8 cellular contexts compared by ENCODE assay signal in genomic region chr20:31722388-31723281, GRCh38. TPM values are rescaled to one million over a fixed set of nuclear protein-coding genes. Genes with fewer than 3 reads are reported as not detected.
A peak's percentile ranks its signal among the peaks of the same experiment; 100 is the strongest.
DNase-seq lines count a peak whose midpoint lies in the region; ATAC-seq and TF ChIP-seq lines count a peak whose summit lies in the region.

Gene BCL2L1 (minus strand): TSS chr20:31722868. CDS start chr20:31722218, 650 bp downstream.

- H3K4me2 ChIP-seq in mesendoderm (ENCODE audit: low read length) = peak within 1 kb of the TSS; percentile 42

- peak within 1 kb of the TSS; percentile 79 for H2BK5ac ChIP-seq in mesendoderm (ENCODE audit: low read length)

- H4K8ac ChIP-seq in mesendoderm (ENCODE audit: low read depth, low read length) = peak within 1 kb of the TSS; percentile 88

- H3K36me3 ChIP-seq in endocrine pancreas (ENCODE audit: control insufficient read depth, insufficient read depth, low read length) (peaks cover 6% of the 10 kb centered on the region), mesendoderm (ENCODE audit: control insufficient read depth, insufficient read depth, low read length) (no peaks in the 10 kb centered on the region)

- H3K9me3 ChIP-seq in endocrine pancreas (ENCODE audit: control insufficient read depth, low read length) = no peaks in the 10 kb centered on the region

- peak within 1 kb of the TSS; percentile 97 for H3K27ac Mint-ChIP-seq in activated CD8-positive, alpha-beta memory T cell treated with anti-CD3 and anti-CD28 coated beads, Interleukin-2, amount 10 ng/mL, durations not matched to agents 7 days and 5 days

- peaks cover 24% of the 10 kb centered on the region for H3K79me2 ChIP-seq in mesendoderm (ENCODE audit: control insufficient read depth, insufficient read depth, low read length)

- ATAC-seq in activated CD8-positive, alpha-beta memory T cell treated with anti-CD3 and anti-CD28 coated beads, Interleukin-2, amount 10 ng/mL, durations not matched to agents 7 days and 5 days = peak; percentile 34
- no peak for ATAC-seq in GM19397 (IDR thresholded peaks at IDR 0.05; ENCODE audit: unreplicated experiment)

- DNase-seq in HL-60 (ENCODE audit: low read depth in 1 of 2, low spot score in 1 of 2) (peak; percentile 73 to 81), NOMO-1 treated with dmso at 0.1 percent for 144 hours (lab: John Stamatoyannopoulos, UW; ENCODE audit: unreplicated experiment) (peak; percentile 82), mesendoderm (peak; percentile 93)
- peak; percentile 84 for DNase-seq in activated CD8-positive, alpha-beta memory T cell treated with anti-CD3 and anti-CD28 coated beads, Interleukin-2, amount 10 ng/mL, durations not matched to agents 7 days and 5 days
- DNase-seq in stimulated activated CD8-positive, alpha-beta memory T cell treated with anti-CD3 and anti-CD28 coated beads, Interleukin-15, amount 100 ng/mL, for 24 hours (ENCODE audit: low read depth) = peak; percentile 32

- H3K4me3 ChIP-seq in GM12875 (ENCODE audit: low read depth, low read length) = peak within 1 kb of the TSS; percentile 64
- peak within 1 kb of the TSS; percentile 87 for H3K4me3 ChIP-seq in HL-60 (replicated peaks; ENCODE audit: insufficient read depth, low read length)
- H3K4me3 ChIP-seq in endocrine pancreas (ENCODE audit: control insufficient read depth, insufficient read depth, low read length) = peak within 1 kb of the TSS; percentile 93
- peak within 1 kb of the TSS; percentile 60 for H3K4me3 ChIP-seq in mesendoderm (ENCODE audit: low read length)

- peak within 1 kb of the TSS; percentile 90 for H3K4me3 Mint-ChIP-seq in activated CD8-positive, alpha-beta memory T cell treated with anti-CD3 and anti-CD28 coated beads, Interleukin-2, amount 10 ng/mL, durations not matched to agents 7 days and 5 days

- H3K4ac ChIP-seq in mesendoderm (ENCODE audit: low read depth, low read length) = peak within 1 kb of the TSS; percentile 74

- H3K18ac ChIP-seq in mesendoderm (ENCODE audit: low read length) = peak within 1 kb of the TSS; percentile 91

- WGBS in mesendoderm (ENCODE audit: extremely low coverage, insufficient coverage, low lambda C conversion rate) = no CpG with 5 or more reads among the region's 43 CpGs

- H3K27me3 Mint-ChIP-seq in activated CD8-positive, alpha-beta memory T cell treated with anti-CD3 and anti-CD28 coated beads, Interleukin-2, amount 10 ng/mL, durations not matched to agents 7 days and 5 days = no peaks in the 10 kb centered on the region

- H3K9ac ChIP-seq in endocrine pancreas (ENCODE audit: control insufficient read depth, insufficient read depth, low read length) (peak within 1 kb of the TSS; percentile 96), mesendoderm (ENCODE audit: low read length) (peak within 1 kb of the TSS; percentile 66)

- H3K9me3 Mint-ChIP-seq in activated CD8-positive, alpha-beta memory T cell treated with anti-CD3 and anti-CD28 coated beads, Interleukin-2, amount 10 ng/mL, durations not matched to agents 7 days and 5 days (ENCODE audit: low read depth) = no peaks in the 10 kb centered on the region

- peak within 1 kb of the TSS; percentile 66 for H2BK120ac ChIP-seq in mesendoderm (ENCODE audit: low read depth, low read length)

- H3K27me3 ChIP-seq in HL-60 (ENCODE audit: insufficient read depth, poor library complexity, severe bottlenecking) (no peaks in the 10 kb centered on the region), endocrine pancreas (ENCODE audit: control insufficient read depth, insufficient read depth, low read length) (no peaks in the 10 kb centered on the region), mesendoderm (ENCODE audit: insufficient read depth, low read length, poor library complexity) (no peaks in the 10 kb centered on the region)

- TF ChIP-seq CTCF in GM12875 (IDR thresholded peaks at IDR 0.05; ENCODE audit: borderline replicate concordance, insufficient read depth, low read depth, low read length) (peak; percentile 63), HL-60 (IDR thresholded peaks at IDR 0.05; ENCODE audit: insufficient read depth, low read length) (peak; percentile 0)

- peak within 1 kb of the TSS; percentile 79 for H3K56ac ChIP-seq in mesendoderm (ENCODE audit: low read length)

- H2AK5ac ChIP-seq in mesendoderm (ENCODE audit: low read length) = no peak within 1 kb of the TSS

- peak within 1 kb of the TSS; percentile 17 for H3K23ac ChIP-seq in mesendoderm (ENCODE audit: low read length)

- H2BK15ac ChIP-seq in mesendoderm (replicated peaks; ENCODE audit: low read depth) = no peak within 1 kb of the TSS

- H3K27ac ChIP-seq in HL-60 (replicated peaks) (peak within 1 kb of the TSS; percentile 96), mesendoderm (ENCODE audit: low read depth, low read length) (peak within 1 kb of the TSS; percentile 90)

- H3K36me3 Mint-ChIP-seq in activated CD8-positive, alpha-beta memory T cell treated with anti-CD3 and anti-CD28 coated beads, Interleukin-2, amount 10 ng/mL, durations not matched to agents 7 days and 5 days = peaks cover 43% of the 10 kb centered on the region

- H4K5ac ChIP-seq in mesendoderm (ENCODE audit: low read length) = no peak within 1 kb of the TSS

- peaks cover 34% of the 10 kb centered on the region for H3K4me1 Mint-ChIP-seq in activated CD8-positive, alpha-beta memory T cell treated with anti-CD3 and anti-CD28 coated beads, Interleukin-2, amount 10 ng/mL, durations not matched to agents 7 days and 5 days

- H3K4me1 ChIP-seq in endocrine pancreas (ENCODE audit: control insufficient read depth, insufficient read depth, low read length) = peaks cover 4% of the 10 kb centered on the region
- peaks cover 16% of the 10 kb centered on the region for H3K4me1 ChIP-seq in mesendoderm (ENCODE audit: control insufficient read depth, low read depth, low read length)

- CTCF ChIA-PET in activated CD8-positive, alpha-beta memory T cell treated with anti-CD3 and anti-CD28 coated beads, Interleukin-2, amount 10 ng/mL, durations not matched to agents 7 days and 5 days (lab: Charles Lee) = interaction anchor here (0.6 to 22.3 kb wide), 24 partner anchors 10 to 387 kb away, joined by 3 to 685 read pairs (median 12); partner anchors contain the start of genes ID1, TM9SF4 and TPX2

- H3K79me1 ChIP-seq in mesendoderm (ENCODE audit: low read length) = peaks cover 7% of the 10 kb centered on the region

RNA-seq across cellular contexts. Expression of gene BCL2L1, which starts in this region (rescaled TPM):
- 100 to 1,000 TPM in 1 of 2 experiments, 10 to 100 TPM in 1; 69.8 to 121 TPM for total RNA-seq in activated CD8-positive, alpha-beta memory T cell treated with anti-CD3 and anti-CD28 coated beads, Interleukin-2, amount 10 ng/mL, durations not matched to agents 7 days and 5 days
- 41.9 TPM for polyA plus RNA-seq in mesendoderm (2013, experiment 1 of 2)
- polyA plus RNA-seq in mesendoderm (2013, experiment 2 of 2) = 43.7 TPM

Comparison
In these comparisons a context has a peak if more than half of its experiments do, and no peak if none do; other contexts are left out.
1. DNase-seq: peak in every context shown above with its lines; median percentile 93 in mesendoderm; 84 in activated CD8-positive, alpha-beta memory T cell treated with anti-CD3 and anti-CD28 coated beads, Interleukin-2, amount 10 ng/mL, durations not matched to agents 7 days and 5 days; 82 in NOMO-1 treated with dmso at 0.1 percent for 144 hours; 77 in HL-60; 32 in stimulated activated CD8-positive, alpha-beta memory T cell treated with anti-CD3 and anti-CD28 coated beads, Interleukin-15, amount 100 ng/mL, for 24 hours.